8 cellular contexts compared by ENCODE assay signal in genomic region chr1:156677616-156678596, GRCh38. TPM values are rescaled to one million over a fixed set of nuclear protein-coding genes. Genes with fewer than 3 reads are reported as not detected.
DNase-seq lines count a peak whose midpoint lies in the region; ATAC-seq, FAIRE-seq and TF ChIP-seq lines count a peak whose summit lies in the region.

No MANE protein-coding gene starts in this region.

- no peak for ATAC-seq in GM21737 (IDR thresholded peaks at IDR 0.05; ENCODE audit: unreplicated experiment)

- no peak for FAIRE-seq in frontal cortex (lab: Jason Lieb, UNC)

- H3K4me3 ChIP-seq in GM23248 = peak overlapping the region; percentile 65
- peak overlapping the region; percentile 85 for H3K4me3 ChIP-seq in neural progenitor cell

- H3K27ac ChIP-seq in GM23248 = no peak overlapping the region
- H3K27ac ChIP-seq in neural progenitor cell = peak overlapping the region; percentile 9

- H3K27me3 Mint-ChIP-seq in CD14-positive monocyte (ENCODE audit: low read depth in 3 of 3) (peaks cover 71 to 92% (median 79%) of the 10 kb centered on the region in 3 donors), neural progenitor cell (ENCODE audit: insufficient read depth, low read depth) (peaks cover 17% of the 10 kb centered on the region)

- H3K9me3 Mint-ChIP-seq in CD14-positive monocyte (peaks cover 0 to 11% (median 2%) of the 10 kb centered on the region in 7 donors), neural progenitor cell (no peaks in the 10 kb centered on the region)

- no peaks in the 10 kb centered on the region for H3K9me3 ChIP-seq in GM23248 (ENCODE audit: low read depth)
- no peaks in the 10 kb centered on the region for H3K9me3 ChIP-seq in neural progenitor cell (ENCODE audit: low read depth)

- WGBS in GM23248 (ENCODE audit: low coverage in 1 of 2, low lambda C conversion rate in 2 of 2, missing lambda C conversion rate in 2 of 2), 2 experiments = 1 to 3% methylated on average over 22 of the region's 22 CpGs

- in situ Hi-C loops in GM23248 (cut with MboI) = no loop called here

- H3K36me3 Mint-ChIP-seq in CD14-positive monocyte (peaks cover 0 to 4% of the 10 kb centered on the region in 2 donors), neural progenitor cell (peaks cover 8% of the 10 kb centered on the region)

- H3K9ac ChIP-seq in GM23248 (peak overlapping the region; percentile 22), neural progenitor cell (no peak overlapping the region)

- TF ChIP-seq CTCF in CD14-positive monocyte (IDR thresholded peaks at IDR 0.05) = peak; percentile 82
- peak; percentile 95 for TF ChIP-seq CTCF in neural progenitor cell (IDR thresholded peaks at IDR 0.05)

- no peaks in the 10 kb centered on the region for H3K9me2 ChIP-seq in GM23248 (ENCODE audit: insufficient read depth)

- H3K27ac Mint-ChIP-seq in CD14-positive monocyte (peak overlapping the region in 2 of 7 donors; percentile 42 to 65), neural progenitor cell (peak overlapping the region; percentile 99)

- H3K36me3 ChIP-seq in GM23248 (ENCODE audit: low read depth) (no peaks in the 10 kb centered on the region), neural progenitor cell (peaks cover under 1% of the 10 kb centered on the region)

- H2AFZ ChIP-seq in GM23248 (peak overlapping the region; percentile 79), neural progenitor cell (replicated peaks) (no peak overlapping the region)

- DNase-seq in CD14-positive monocyte (ENCODE audit: low spot score) (peak; percentile 62), GM23248 (peak; percentile 82), NCI-H2227 (lab: John Stamatoyannopoulos, UW; ENCODE audit: unreplicated experiment) (peak; percentile 74), frontal cortex (ENCODE audit: low spot score in 2 of 2) (peak; percentile 79 to 80), neural progenitor cell (ENCODE audit: low spot score) (peak; percentile 90)
- peak; percentile 62 for DNase-seq in activated T-cell treated with anti-CD3 and anti-CD28 coated beads, Interleukin-2, amount 50 U/mL, for 48 hours
- DNase-seq in activated CD4-positive, CD25-positive, alpha-beta regulatory T cell treated with anti-CD3 and anti-CD28 coated beads, Interleukin-2, amount 50 U/mL, for 72 hours = no peak

- intact Hi-C loops in CD14-positive monocyte (cut with micrococcal nuclease) = loop anchor here (5.0 to 10.0 kb wide), 2 partner anchors 51 to 53 kb away; no protein-coding TSS in a partner anchor

- H3K4me3 Mint-ChIP-seq in CD14-positive monocyte (peak overlapping the region in 1 of 2 donors; percentile 76), neural progenitor cell (peak overlapping the region; percentile 92)

- H3K79me2 ChIP-seq in GM23248 (ENCODE audit: insufficient read depth) (no peaks in the 10 kb centered on the region), neural progenitor cell (ENCODE audit: low read depth) (peaks cover 44% of the 10 kb centered on the region)

- H3K4me1 Mint-ChIP-seq in CD14-positive monocyte = peaks cover 12% of the 10 kb centered on the region
- peaks cover 42% of the 10 kb centered on the region for H3K4me1 Mint-ChIP-seq in neural progenitor cell

- H4K20me1 ChIP-seq in GM23248 (ENCODE audit: insufficient read depth) (no peaks in the 10 kb centered on the region), neural progenitor cell (ENCODE audit: low read depth) (peaks cover 37% of the 10 kb centered on the region)

- H3K4me2 ChIP-seq in GM23248 (ENCODE audit: unreplicated experiment) (peak overlapping the region; percentile 91), neural progenitor cell (peak overlapping the region; percentile 84)

- no peaks in the 10 kb centered on the region; the same call in 1 of the 2 replicates for H3K27me3 ChIP-seq in GM23248 (replicated peaks; ENCODE audit: insufficient read depth)
- H3K27me3 ChIP-seq in neural progenitor cell = peaks cover 20% of the 10 kb centered on the region

- H3F3A ChIP-seq in GM23248 (ENCODE audit: insufficient read depth) = no peaks in the 10 kb centered on the region
- H3F3A ChIP-seq in neural progenitor cell (ENCODE audit: low read depth) = peaks cover 38% of the 10 kb centered on the region

- peaks cover 6% of the 10 kb centered on the region for H3K4me1 ChIP-seq in GM23248 (ENCODE audit: insufficient read depth)
- peaks cover 28% of the 10 kb centered on the region for H3K4me1 ChIP-seq in neural progenitor cell

RNA-seq across cellular contexts. Expression of gene NES, which starts 0.7 kb away (rescaled TPM):
- not detected for polyA plus RNA-seq in CD14-positive monocyte
- total RNA-seq in GM23248 (2014; rRNA removed; shearing (Covaris generic)) = 15.0 and 23.0 TPM in 2 replicates
- 2.2 TPM in 2 replicates for polyA plus RNA-seq in GM23248 (2016; fragmentation: Nextera tagmentation; extraction: Ambion mirVana)
- 43.2 TPM for total RNA-seq in frontal cortex
- 83.8 and 219 TPM in 2 replicates for total RNA-seq in neural progenitor cell (ENCODE audit: low replicate concordance)

RNA-seq across cellular contexts. Expression of gene CRABP2, which starts 27.5 kb away (rescaled TPM):
- polyA plus RNA-seq in CD14-positive monocyte (under 1 TPM in 1 of 2 donors, not detected in 1; 0.23 TPM), GM23248 (2016; fragmentation: Nextera tagmentation; extraction: Ambion mirVana) (64.1 and 68.6 TPM in 2 replicates)
- 23.3 and 38.8 TPM in 2 replicates for total RNA-seq in GM23248 (2014; rRNA removed; shearing (Covaris generic))
- total RNA-seq in frontal cortex (7.7 TPM), neural progenitor cell (ENCODE audit: low replicate concordance) (110 and 156 TPM in 2 replicates)

RNA-seq across cellular contexts. Expression of gene BCAN, which starts 36.0 kb away (rescaled TPM):
- polyA plus RNA-seq in CD14-positive monocyte = not detected
- not detected in 2 replicates for total RNA-seq in GM23248 (2014; rRNA removed; shearing (Covaris generic))
- not detected in 2 replicates for polyA plus RNA-seq in GM23248 (2016; fragmentation: Nextera tagmentation; extraction: Ambion mirVana)
- 52.2 TPM for total RNA-seq in frontal cortex
- 0.46 TPM in 1 of 2 replicates, not detected in the other for total RNA-seq in neural progenitor cell (ENCODE audit: low replicate concordance)

RNA-seq across cellular contexts. Expression of gene METTL25B, which starts 50.4 kb away (rescaled TPM):
- polyA plus RNA-seq in CD14-positive monocyte (1 to 10 TPM; 4.6 to 4.8 TPM), GM23248 (2016; fragmentation: Nextera tagmentation; extraction: Ambion mirVana) (7.4 and 10.1 TPM in 2 replicates)
- total RNA-seq in GM23248 (2014; rRNA removed; shearing (Covaris generic)) = 4.5 and 5.6 TPM in 2 replicates
- total RNA-seq in frontal cortex (5.7 TPM), neural progenitor cell (ENCODE audit: low replicate concordance) (21.4 and 26.5 TPM in 2 replicates)

RNA-seq across cellular contexts. Expression of gene ISG20L2, which starts 50.7 kb away (rescaled TPM):
- polyA plus RNA-seq in CD14-positive monocyte (10 to 100 TPM; 17.2 to 18.1 TPM), GM23248 (2016; fragmentation: Nextera tagmentation; extraction: Ambion mirVana) (17.8 and 21.5 TPM in 2 replicates)
- 10.4 TPM in 2 replicates for total RNA-seq in GM23248 (2014; rRNA removed; shearing (Covaris generic))
- total RNA-seq in frontal cortex (7.3 TPM), neural progenitor cell (ENCODE audit: low replicate concordance) (17.4 and 23.7 TPM in 2 replicates)

Comparison
In these comparisons a context has a peak if more than half of its experiments do, and no peak if none do; other contexts are left out.
1. RNA of gene BCAN, which starts 36.0 kb away (total RNA-seq): 52.2 TPM in frontal cortex (single experiment); 0.46 TPM in neural progenitor cell and not detected in GM23248; every median in the first group is over 10 times any median in the second.